In genomic region chr9:85172001-85172978, GRCh38 we compare ENCODE assay signal across 1 cellular context.
TF ChIP-seq lines count a peak whose summit lies in the region.

No MANE protein-coding gene starts in this region.

TF ChIP-seq in GM12878, 131 proteins besides CTCF, POLR2A, EP300 and RAD21 (continued from another document):
- TF ChIP-seq, protein P1, sequence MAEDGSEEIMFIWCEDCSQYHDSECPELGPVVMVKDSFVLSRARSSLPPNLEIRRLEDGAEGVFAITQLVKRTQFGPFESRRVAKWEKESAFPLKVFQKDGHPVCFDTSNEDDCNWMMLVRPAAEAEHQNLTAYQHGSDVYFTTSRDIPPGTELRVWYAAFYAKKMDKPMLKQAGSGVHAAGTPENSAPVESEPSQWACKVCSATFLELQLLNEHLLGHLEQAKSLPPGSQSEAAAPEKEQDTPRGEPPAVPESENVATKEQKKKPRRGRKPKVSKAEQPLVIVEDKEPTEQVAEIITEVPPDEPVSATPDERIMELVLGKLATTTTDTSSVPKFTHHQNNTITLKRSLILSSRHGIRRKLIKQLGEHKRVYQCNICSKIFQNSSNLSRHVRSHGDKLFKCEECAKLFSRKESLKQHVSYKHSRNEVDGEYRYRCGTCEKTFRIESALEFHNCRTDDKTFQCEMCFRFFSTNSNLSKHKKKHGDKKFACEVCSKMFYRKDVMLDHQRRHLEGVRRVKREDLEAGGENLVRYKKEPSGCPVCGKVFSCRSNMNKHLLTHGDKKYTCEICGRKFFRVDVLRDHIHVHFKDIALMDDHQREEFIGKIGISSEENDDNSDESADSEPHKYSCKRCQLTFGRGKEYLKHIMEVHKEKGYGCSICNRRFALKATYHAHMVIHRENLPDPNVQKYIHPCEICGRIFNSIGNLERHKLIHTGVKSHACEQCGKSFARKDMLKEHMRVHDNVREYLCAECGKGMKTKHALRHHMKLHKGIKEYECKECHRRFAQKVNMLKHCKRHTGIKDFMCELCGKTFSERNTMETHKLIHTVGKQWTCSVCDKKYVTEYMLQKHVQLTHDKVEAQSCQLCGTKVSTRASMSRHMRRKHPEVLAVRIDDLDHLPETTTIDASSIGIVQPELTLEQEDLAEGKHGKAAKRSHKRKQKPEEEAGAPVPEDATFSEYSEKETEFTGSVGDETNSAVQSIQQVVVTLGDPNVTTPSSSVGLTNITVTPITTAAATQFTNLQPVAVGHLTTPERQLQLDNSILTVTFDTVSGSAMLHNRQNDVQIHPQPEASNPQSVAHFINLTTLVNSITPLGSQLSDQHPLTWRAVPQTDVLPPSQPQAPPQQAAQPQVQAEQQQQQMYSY (CRISPR knock-in tag; IDR thresholded peaks at IDR 0.05): no peak
- TF ChIP-seq FOXM1 (IDR thresholded peaks at IDR 0.05; ENCODE audit: low read depth, low read length): no peak
- no peak for TF ChIP-seq RFX5 (IDR thresholded peaks at IDR 0.05; ENCODE audit: low read depth, low read length)
- no peak for TF ChIP-seq TCF7 (IDR thresholded peaks at IDR 0.05; ENCODE audit: borderline replicate concordance)
- TF ChIP-seq BHLHE40 (IDR thresholded peaks at IDR 0.05; ENCODE audit: borderline replicate concordance in 1 of 2, low read depth in 2 of 2, low read length in 1 of 2): peak; percentile 19 to 65; a peak in 3 of 4 replicates
- TF ChIP-seq, protein P2, sequence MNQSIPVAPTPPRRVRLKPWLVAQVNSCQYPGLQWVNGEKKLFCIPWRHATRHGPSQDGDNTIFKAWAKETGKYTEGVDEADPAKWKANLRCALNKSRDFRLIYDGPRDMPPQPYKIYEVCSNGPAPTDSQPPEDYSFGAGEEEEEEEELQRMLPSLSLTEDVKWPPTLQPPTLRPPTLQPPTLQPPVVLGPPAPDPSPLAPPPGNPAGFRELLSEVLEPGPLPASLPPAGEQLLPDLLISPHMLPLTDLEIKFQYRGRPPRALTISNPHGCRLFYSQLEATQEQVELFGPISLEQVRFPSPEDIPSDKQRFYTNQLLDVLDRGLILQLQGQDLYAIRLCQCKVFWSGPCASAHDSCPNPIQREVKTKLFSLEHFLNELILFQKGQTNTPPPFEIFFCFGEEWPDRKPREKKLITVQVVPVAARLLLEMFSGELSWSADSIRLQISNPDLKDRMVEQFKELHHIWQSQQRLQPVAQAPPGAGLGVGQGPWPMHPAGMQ (IDR thresholded peaks at IDR 0.05; ENCODE audit: borderline replicate concordance): no peak
- no peak for TF ChIP-seq E2F4 (IDR thresholded peaks at IDR 0.05; ENCODE audit: low read depth, low read length)
- TF ChIP-seq STAT3 (IDR thresholded peaks at IDR 0.05; ENCODE audit: low read depth, low read length): no peak
- TF ChIP-seq, protein P3, sequence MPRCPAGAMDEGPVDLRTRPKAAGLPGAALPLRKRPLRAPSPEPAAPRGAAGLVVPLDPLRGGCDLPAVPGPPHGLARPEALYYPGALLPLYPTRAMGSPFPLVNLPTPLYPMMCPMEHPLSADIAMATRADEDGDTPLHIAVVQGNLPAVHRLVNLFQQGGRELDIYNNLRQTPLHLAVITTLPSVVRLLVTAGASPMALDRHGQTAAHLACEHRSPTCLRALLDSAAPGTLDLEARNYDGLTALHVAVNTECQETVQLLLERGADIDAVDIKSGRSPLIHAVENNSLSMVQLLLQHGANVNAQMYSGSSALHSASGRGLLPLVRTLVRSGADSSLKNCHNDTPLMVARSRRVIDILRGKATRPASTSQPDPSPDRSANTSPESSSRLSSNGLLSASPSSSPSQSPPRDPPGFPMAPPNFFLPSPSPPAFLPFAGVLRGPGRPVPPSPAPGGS (IDR thresholded peaks at IDR 0.05; ENCODE audit: borderline replicate concordance, insufficient read depth, low read depth, low read length, poor library complexity, severe bottlenecking): no peak
- TF ChIP-seq MYB (IDR thresholded peaks at IDR 0.05; ENCODE audit: borderline replicate concordance, low read depth, low read length): no peak
- TF ChIP-seq STAT1 (conservative IDR thresholded peaks at IDR 0.05): no peak
- TF ChIP-seq EED (IDR thresholded peaks at IDR 0.05; ENCODE audit: low read depth): no peak
- TF ChIP-seq, protein P4, sequence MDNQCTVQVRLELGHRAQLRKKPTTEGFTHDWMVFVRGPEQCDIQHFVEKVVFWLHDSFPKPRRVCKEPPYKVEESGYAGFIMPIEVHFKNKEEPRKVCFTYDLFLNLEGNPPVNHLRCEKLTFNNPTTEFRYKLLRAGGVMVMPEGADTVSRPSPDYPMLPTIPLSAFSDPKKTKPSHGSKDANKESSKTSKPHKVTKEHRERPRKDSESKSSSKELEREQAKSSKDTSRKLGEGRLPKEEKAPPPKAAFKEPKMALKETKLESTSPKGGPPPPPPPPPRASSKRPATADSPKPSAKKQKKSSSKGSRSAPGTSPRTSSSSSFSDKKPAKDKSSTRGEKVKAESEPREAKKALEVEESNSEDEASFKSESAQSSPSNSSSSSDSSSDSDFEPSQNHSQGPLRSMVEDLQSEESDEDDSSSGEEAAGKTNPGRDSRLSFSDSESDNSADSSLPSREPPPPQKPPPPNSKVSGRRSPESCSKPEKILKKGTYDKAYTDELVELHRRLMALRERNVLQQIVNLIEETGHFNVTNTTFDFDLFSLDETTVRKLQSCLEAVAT (IDR thresholded peaks at IDR 0.05): peak; percentile 38; the same call in 1 of the 2 replicates
- TF ChIP-seq CUX1 (IDR thresholded peaks at IDR 0.05; ENCODE audit: insufficient replicate concordance, low read depth, low read length): no peak
- TF ChIP-seq MEF2B (IDR thresholded peaks at IDR 0.05; ENCODE audit: partially characterized antibody, poor library complexity, severe bottlenecking): peak; percentile 43
- no peak for TF ChIP-seq BCL11A (IDR thresholded peaks at IDR 0.05; ENCODE audit: low read depth, low read length)
- TF ChIP-seq, protein P5, sequence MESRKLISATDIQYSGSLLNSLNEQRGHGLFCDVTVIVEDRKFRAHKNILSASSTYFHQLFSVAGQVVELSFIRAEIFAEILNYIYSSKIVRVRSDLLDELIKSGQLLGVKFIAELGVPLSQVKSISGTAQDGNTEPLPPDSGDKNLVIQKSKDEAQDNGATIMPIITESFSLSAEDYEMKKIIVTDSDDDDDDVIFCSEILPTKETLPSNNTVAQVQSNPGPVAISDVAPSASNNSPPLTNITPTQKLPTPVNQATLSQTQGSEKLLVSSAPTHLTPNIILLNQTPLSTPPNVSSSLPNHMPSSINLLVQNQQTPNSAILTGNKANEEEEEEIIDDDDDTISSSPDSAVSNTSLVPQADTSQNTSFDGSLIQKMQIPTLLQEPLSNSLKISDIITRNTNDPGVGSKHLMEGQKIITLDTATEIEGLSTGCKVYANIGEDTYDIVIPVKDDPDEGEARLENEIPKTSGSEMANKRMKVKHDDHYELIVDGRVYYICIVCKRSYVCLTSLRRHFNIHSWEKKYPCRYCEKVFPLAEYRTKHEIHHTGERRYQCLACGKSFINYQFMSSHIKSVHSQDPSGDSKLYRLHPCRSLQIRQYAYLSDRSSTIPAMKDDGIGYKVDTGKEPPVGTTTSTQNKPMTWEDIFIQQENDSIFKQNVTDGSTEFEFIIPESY (IDR thresholded peaks at IDR 0.05): no peak
